ENCODE assay signal across 14 cellular contexts in the genomic region with DNA sequence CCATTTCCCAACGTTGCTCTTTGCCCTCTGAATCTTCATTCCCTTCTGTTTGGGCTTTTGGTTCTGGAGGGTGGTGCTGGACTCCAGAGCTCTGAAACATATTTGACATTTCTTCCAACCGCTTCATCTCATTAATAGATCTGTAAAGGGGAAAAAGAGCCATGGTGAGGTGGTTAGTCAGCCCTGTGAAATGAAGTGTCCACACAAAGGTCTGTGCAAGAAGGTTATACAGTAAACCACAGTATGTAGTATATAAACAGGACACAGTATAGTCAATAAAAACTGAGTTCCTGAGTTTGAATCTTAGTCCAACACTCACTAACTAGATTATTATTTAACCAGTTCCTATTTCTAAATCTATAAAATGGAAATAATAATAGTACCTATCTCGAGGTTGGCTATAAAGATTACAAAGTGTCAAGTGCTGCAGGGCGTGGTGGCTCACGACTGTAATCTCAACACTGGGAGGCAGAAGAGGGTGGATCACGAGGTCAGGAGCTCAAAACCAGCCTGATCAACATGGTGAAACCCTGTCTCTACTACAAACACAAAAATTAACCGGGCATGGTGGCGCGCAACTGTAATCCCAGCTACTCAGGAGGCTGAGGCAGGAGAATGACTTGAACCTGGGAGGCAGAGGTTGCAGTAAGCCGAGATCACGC. TPM values are rescaled to one million over a fixed set of nuclear protein-coding genes. Genes with fewer than 3 reads are reported as not detected.
DNase-seq lines count a peak whose midpoint lies in the region; ATAC-seq and TF ChIP-seq lines count a peak whose summit lies in the region.
"Had no signal": no experiment of that assay in that cellular context is flagged by ENCODE, and none has a peak within 500 bp of the region (broad histone marks: within the 10 kb centered on the region; RNA-seq: fewer than 3 reads in every experiment).

No MANE protein-coding gene starts in this region.

- in situ Hi-C loops in KBM-7 (cut with MboI; ENCODE audit: low pct_unique_long_range_greater_than_20kb, low sequenced_read_pairs), result no loop called here

- no peak overlapping the region for H3K4me2 ChIP-seq in osteoblast (ENCODE audit: insufficient read depth, low read length)

- no peak overlapping the region for H3K27ac ChIP-seq in CD4-positive, alpha-beta T cell (ENCODE audit: low read depth, low read length)
- H3K27ac ChIP-seq in colonic mucosa (no peak overlapping the region), osteoblast (ENCODE audit: low read depth, low read length) (peak overlapping the region; percentile 69)

- no peak overlapping the region for H3K9ac ChIP-seq in colonic mucosa (ENCODE audit: low read depth in 2 of 2, low read length in 2 of 2)

- H3K36me3 Mint-ChIP-seq in CD4-positive, alpha-beta T cell (ENCODE audit: low read depth), result peaks cover 64% of the 10 kb centered on the region

- no peaks in the 10 kb centered on the region for H3K27me3 ChIP-seq in CD4-positive, alpha-beta T cell (ENCODE audit: control insufficient read depth, insufficient read depth, low read length)
- H3K27me3 ChIP-seq in colonic mucosa, result no peaks in the 10 kb centered on the region
- H3K27me3 ChIP-seq in osteoblast (ENCODE audit: insufficient read depth, low read length), result no peaks in the 10 kb centered on the region
- H3K27me3 ChIP-seq: dorsolateral prefrontal cortex had no signal

- intact Hi-C loops in CD4-positive, alpha-beta T cell (cut with DNase I, micrococcal nuclease), result loop anchor here in 1 of 2 experiments (1.0 kb wide), 1 partner anchor 21 kb away; no protein-coding TSS in a partner anchor
- intact Hi-C loops in colonic mucosa (cut with DNase I), result no loop called here

- no peaks in the 10 kb centered on the region for H3K9me3 Mint-ChIP-seq in CD4-positive, alpha-beta T cell
- H3K9me3 Mint-ChIP-seq: activated naive CD4-positive, alpha-beta T cell treated with anti-CD3 and anti-CD28 coated beads, Interleukin-2, amount 50 U/mL, for 72 hours; nephron had no signal

- POLR2A ChIA-PET in CD4-positive, alpha-beta T cell (lab: Charles Lee), result no interaction called here

- peaks cover 25% of the 10 kb centered on the region for H3K36me3 ChIP-seq in colonic mucosa
- peaks cover 48% of the 10 kb centered on the region for H3K36me3 ChIP-seq in osteoblast (ENCODE audit: insufficient read depth, low read length)

- peaks cover 82% of the 10 kb centered on the region for H3K79me2 ChIP-seq in osteoblast (ENCODE audit: insufficient read depth, low read length)

- H3K4me3 ChIP-seq in colonic mucosa (no peak overlapping the region), osteoblast (ENCODE audit: insufficient read depth, low read length) (no peak overlapping the region)
- H3K4me3 ChIP-seq: dorsolateral prefrontal cortex had no signal

- DNase-seq in CD4-positive, alpha-beta T cell, result no peak
- DNase-seq in HS-5 (ENCODE audit: low read depth) (peak; percentile 82), colonic mucosa (peak; percentile 45), osteoblast (ENCODE audit: insufficient read length, low spot score, missing footprints) (no peak), dedifferentiated amniotic fluid mesenchymal stem cell (ENCODE audit: extremely low spot score) (no peak), KBM-7 (no peak)
- no peak for DNase-seq in effector CD4-positive, alpha-beta T cell
- DNase-seq: activated CD4-positive, alpha-beta T cell treated with anti-CD3 and anti-CD28 coated beads, Interleukin-2, amount 50 U/mL, for 4 hours; dorsolateral prefrontal cortex had no signal

- H3K4me3 Mint-ChIP-seq in CD4-positive, alpha-beta T cell, result no peak overlapping the region
- H3K4me3 Mint-ChIP-seq: nephron had no signal

- no peaks in the 10 kb centered on the region for H3K9me3 ChIP-seq in CD4-positive, alpha-beta T cell (ENCODE audit: control insufficient read depth, low read length)
- H3K9me3 ChIP-seq in colonic mucosa (no peaks in the 10 kb centered on the region), osteoblast (ENCODE audit: low read depth, low read length) (no peaks in the 10 kb centered on the region)

- TF ChIP-seq CTCF in CD4-positive, alpha-beta T cell (IDR thresholded peaks at IDR 0.05), result no peak
- no peak for TF ChIP-seq CTCF in colonic mucosa (IDR thresholded peaks at IDR 0.05)
- no peak for TF ChIP-seq CTCF in osteoblast (IDR thresholded peaks at IDR 0.05; ENCODE audit: extremely low read depth, low read depth, low read length)

- H3K27me3 Mint-ChIP-seq in CD4-positive, alpha-beta T cell, result no peaks in the 10 kb centered on the region

- CTCF ChIA-PET in CD4-positive, alpha-beta T cell (lab: Charles Lee), result interaction anchor here (0.9 kb wide), 1 partner anchor 13 kb away, joined by 3 read pairs; a partner anchor contains a TSS

- no peaks in the 10 kb centered on the region for H3K4me1 ChIP-seq in colonic mucosa
- peaks cover 28% of the 10 kb centered on the region for H3K4me1 ChIP-seq in osteoblast (ENCODE audit: insufficient read depth, low read length)

- no peak overlapping the region for H2AFZ ChIP-seq in osteoblast (ENCODE audit: low read length)

- peak overlapping the region; percentile 51 for H3K27ac Mint-ChIP-seq in CD4-positive, alpha-beta T cell
- H3K27ac Mint-ChIP-seq: nephron had no signal

- ATAC-seq in CD4-positive, alpha-beta T cell (ENCODE audit: poor library complexity), result no peak
- no peak for ATAC-seq in HG02759 (IDR thresholded peaks at IDR 0.05; ENCODE audit: unreplicated experiment)
- ATAC-seq: activated naive CD4-positive, alpha-beta T cell treated with anti-CD3 and anti-CD28 coated beads, Interleukin-2, amount 50 U/mL, for 72 hours had no signal

- peaks cover 11% of the 10 kb centered on the region for H4K20me1 ChIP-seq in osteoblast (ENCODE audit: insufficient read depth, low read length)

- H3K4me1 Mint-ChIP-seq in CD4-positive, alpha-beta T cell (ENCODE audit: low read depth), result peaks cover 51% of the 10 kb centered on the region
- H3K4me1 Mint-ChIP-seq: nephron had no signal

RNA-seq across cellular contexts. Expression of a gene that starts 13.1 kb away (rescaled TPM):
- 10 to 100 TPM; 57.4 to 58.6 TPM for total RNA-seq in CD4-positive, alpha-beta T cell
- total RNA-seq in colonic mucosa, result 100 to 1,000 TPM; 102 to 179 TPM
- total RNA-seq in osteoblast, result 139 and 163 TPM in 2 replicates

RNA-seq across cellular contexts. Expression of a gene that starts 50.3 kb away (rescaled TPM):
- 100 to 1,000 TPM; 728 to 730 TPM for total RNA-seq in CD4-positive, alpha-beta T cell
- 1 to 10 TPM; 1.6 to 5.1 TPM for total RNA-seq in colonic mucosa
- total RNA-seq in osteoblast, result 2.7 and 3.3 TPM in 2 replicates

RNA-seq across cellular contexts. Expression of a gene that starts 57.2 kb away (rescaled TPM):
- 1 to 10 TPM; 5.0 to 6.5 TPM for total RNA-seq in CD4-positive, alpha-beta T cell
- total RNA-seq in colonic mucosa (under 1 TPM in 1 of 2 donors, not detected in 1; 0.82 TPM), osteoblast (not detected in 2 replicates)
- total RNA-seq: kidney epithelial cell, skeletal muscle tissue had no signal

Comparison
In these comparisons a context has a peak if more than half of its experiments do, and no peak if none do; other contexts are left out.
1. DNase-seq: peak in HS-5 (single experiment) and colonic mucosa (single experiment); none in CD4-positive, alpha-beta T cell (0 of 10), osteoblast (single experiment), effector CD4-positive, alpha-beta T cell (single experiment), dedifferentiated amniotic fluid mesenchymal stem cell (single experiment) and KBM-7 (single experiment).
2. RNA of a gene that starts 50.3 kb away (total RNA-seq): 728 to 730 TPM in CD4-positive, alpha-beta T cell; 1.6 to 5.1 TPM in colonic mucosa and 2.7 to 3.3 TPM in osteoblast; every median in the first group is over 100 times any median in the second.